ENCODE assay signal across 14 cellular contexts in genomic region chr19:7930030-7930429, GRCh38. TPM values are rescaled to one million over a fixed set of nuclear protein-coding genes. Genes with fewer than 3 reads are reported as not detected.
DNase-seq lines count a peak whose midpoint lies in the region; ATAC-seq, FAIRE-seq and TF ChIP-seq lines count a peak whose summit lies in the region.
"Not testable (repeated sequence)": the region's sequence is repeated elsewhere in the genome, so short reads cannot be mapped to it uniquely, and the experiment has no call there.
"Had no signal": no experiment of that assay in that cellular context is flagged by ENCODE, and none has a peak within 500 bp of the region (broad histone marks: within the 10 kb centered on the region; RNA-seq: fewer than 3 reads in every experiment).

No MANE protein-coding gene starts in this region.

- H3K36me3 ChIP-seq in CD4-positive, alpha-beta memory T cell (ENCODE audit: insufficient read depth, low read length): peaks cover 33% of the 10 kb centered on the region
- H3K36me3 ChIP-seq in K562 (ENCODE audit: control insufficient read depth, insufficient read depth, low read length) (peaks cover 70% of the 10 kb centered on the region; the same call in 2 of the 3 replicates), esophagus muscularis mucosa (peaks cover 37 to 55% (median 48%) of the 10 kb centered on the region in 4 donors), spleen (peaks cover 4 to 68% (median 47%) of the 10 kb centered on the region in 6 donors)

- intact Hi-C loops in CD4-positive, alpha-beta memory T cell (cut with micrococcal nuclease); K562 (cut with micrococcal nuclease); esophagus muscularis mucosa (cut with DNase I); spleen (cut with DNase I; ENCODE audit: low total_unique reads): not testable (repeated sequence)

- TF ChIP-seq RAD21 in K562 (CRISPR knock-in tag; conservative IDR thresholded peaks at IDR 0.05 in 1 of 2, IDR thresholded peaks at IDR 0.05 in 1 of 2): not testable (repeated sequence)

- not testable (repeated sequence) for H2AFZ ChIP-seq in K562 (ENCODE audit: low read depth, low read length)

- not testable (repeated sequence) for H3K4me2 ChIP-seq in K562 (ENCODE audit: insufficient read depth, low read length)

- peaks cover 21% of the 10 kb centered on the region for H4K20me1 ChIP-seq in K562 (replicated peaks; ENCODE audit: control insufficient read depth, insufficient read depth, low read length)

- 57% methylated on average over 11 of the region's 11 CpGs for WGBS in K562 (ENCODE audit: insufficient coverage, low coverage, missing lambda C conversion rate)
- 77% methylated on average over 11 of the region's 11 CpGs for WGBS in esophagus muscularis mucosa
- 58 to 82% (median 79%) methylated on average over 8 to 11 of the region's 11 CpGs for WGBS in spleen, 5 donors

- not testable (repeated sequence) for DNase-seq in CD4-positive, alpha-beta memory T cell; T-helper 17 cell; esophagus muscularis mucosa (ENCODE audit: extremely low spot score); mesothelial cell of epicardium (ENCODE audit: low spot score in 2 of 2, unreplicated experiment in 2 of 2); spleen
- DNase-seq in M059J (ENCODE audit: low read depth) (peak; percentile 62), K562 (ENCODE audit: extremely low read depth in 1 of 4, low spot score in 3 of 4) (peak in 1 of 4 experiments; percentile 50)

- H3K27me3 Mint-ChIP-seq in CD4-positive, alpha-beta memory T cell; T-helper 17 cell; mesothelial cell of epicardium (ENCODE audit: low read depth): not testable (repeated sequence)

- not testable (repeated sequence) for BruUV-seq in K562 (replicated peaks; lab: Mats Ljungman, UMichigan)

- not testable (repeated sequence) for H3K4me1 ChIP-seq in CD4-positive, alpha-beta memory T cell (ENCODE audit: insufficient read depth, low read length)
- H3K4me1 ChIP-seq in K562 (replicated peaks in 1 of 2; ENCODE audit: control insufficient read depth in 2 of 2, insufficient read depth in 2 of 2, low read length in 2 of 2) (peaks cover 11 to 74% of the 10 kb centered on the region in 2 experiments), esophagus muscularis mucosa (peaks cover 40 to 80% (median 73%) of the 10 kb centered on the region in 4 donors), spleen (peaks cover 8 to 93% (median 60%) of the 10 kb centered on the region in 6 donors)

- not testable (repeated sequence) for ATAC-seq in T-helper 17 cell, K562

- in situ Hi-C loops in K562 (cut with MboI): not testable (repeated sequence)

- not testable (repeated sequence) for H3K9me3 ChIP-seq in CD4-positive, alpha-beta memory T cell (ENCODE audit: control insufficient read depth in 1 of 2, low read length in 2 of 2); T-helper 17 cell (ENCODE audit: control insufficient read depth, low read length, poor library complexity, severe bottlenecking); K562 (replicated peaks; ENCODE audit: control insufficient read depth, insufficient read depth, low read depth, low read length); esophagus muscularis mucosa; spleen

- peaks cover 1 to 20% (median 11%) of the 10 kb centered on the region in 4 donors for H3K4me1 Mint-ChIP-seq in CD4-positive, alpha-beta memory T cell
- H3K4me1 Mint-ChIP-seq in T-helper 17 cell (peaks cover 10% of the 10 kb centered on the region), mesothelial cell of epicardium (peaks cover 28% of the 10 kb centered on the region)

- not testable (repeated sequence) for H3K4me3 Mint-ChIP-seq in CD4-positive, alpha-beta memory T cell; T-helper 17 cell; mesothelial cell of epicardium

- not testable (repeated sequence) for H3K79me2 ChIP-seq in K562 (ENCODE audit: control insufficient read depth, insufficient read depth, low read length)

- peak overlapping the region in 3 of 7 donors; percentile 36 to 81 (median 79) for H3K27ac Mint-ChIP-seq in CD4-positive, alpha-beta memory T cell
- peak overlapping the region; percentile 70 for H3K27ac Mint-ChIP-seq in T-helper 17 cell
- H3K27ac Mint-ChIP-seq in mesothelial cell of epicardium: peak overlapping the region; percentile 100

- TF ChIP-seq POLR2A in K562 (conservative IDR thresholded peaks at IDR 0.05); esophagus muscularis mucosa (IDR thresholded peaks at IDR 0.05; ENCODE audit: low read depth); spleen (IDR thresholded peaks at IDR 0.05): not testable (repeated sequence)

- peak overlapping the region; percentile 21 for H3K27ac ChIP-seq in CD4-positive, alpha-beta memory T cell (ENCODE audit: low read depth, low read length)
- not testable (repeated sequence) for H3K27ac ChIP-seq in K562 (ENCODE audit: extremely low read depth, low read depth, low read length)
- peak overlapping the region; percentile 91 to 96 (median 94) for H3K27ac ChIP-seq in esophagus muscularis mucosa (replicated peaks in 1 of 4)
- peak overlapping the region in 5 of 8 donors; percentile 67 to 84 (median 83) for H3K27ac ChIP-seq in spleen

- not testable (repeated sequence) for TF ChIP-seq EP300 in K562 (IDR thresholded peaks at IDR 0.05; ENCODE audit: low read length); esophagus muscularis mucosa (IDR thresholded peaks at IDR 0.05)

- CTCF ChIA-PET in CD4-positive, alpha-beta memory T cell (lab: Charles Lee; ENCODE audit: partially characterized antibody): interaction anchor here (1.6 to 2.8 kb wide), 3 partner anchors 10 to 77 kb away, joined by 5 to 12 read pairs (median 10); partner anchors contain the start of genes SNAPC2 and TIMM44
- CTCF ChIA-PET in K562 (lab: Yijun Ruan, JAX; ENCODE audit: low intra/inter-chr PET ratio): not testable (repeated sequence)

- peak; percentile 77 for FAIRE-seq in K562 (lab: Jason Lieb, UNC)

- not testable (repeated sequence) for TF ChIP-seq CTCF in K562 (IDR thresholded peaks at IDR 0.05 in 2 of 3, conservative IDR thresholded peaks at IDR 0.05 in 1 of 3; ENCODE audit: insufficient read depth in 2 of 3, low read depth in 1 of 3, low read length in 3 of 3); esophagus muscularis mucosa (IDR thresholded peaks at IDR 0.05); mesothelial cell of epicardium (IDR thresholded peaks at IDR 0.05; ENCODE audit: unreplicated experiment); spleen (IDR thresholded peaks at IDR 0.05 in 8 of 11, conservative IDR thresholded peaks at IDR 0.05 in 3 of 11)

- peaks cover 0 to 29% of the 10 kb centered on the region in 2 donors for H3K36me3 Mint-ChIP-seq in CD4-positive, alpha-beta memory T cell
- H3K36me3 Mint-ChIP-seq in T-helper 17 cell (ENCODE audit: low read depth); mesothelial cell of epicardium: not testable (repeated sequence)

- not testable (repeated sequence) for H3K9me1 ChIP-seq in K562 (ENCODE audit: control insufficient read depth, insufficient read depth, low read length)

- 0 out of 4 replicates have a peak overlapping the region, but pooled peaks of 1 of the 2 experiments have one; percentile 52 for H3K9ac ChIP-seq in K562 (ENCODE audit: insufficient read depth in 1 of 2, low read depth in 2 of 2, low read length in 2 of 2)

- POLR2A ChIA-PET in CD4-positive, alpha-beta memory T cell (lab: Charles Lee; ENCODE audit: partially characterized antibody): interaction anchor here (1.0 to 1.6 kb wide), 2 partner anchors 9 kb away, joined by 3 to 15 read pairs; partner anchors contain the start of gene SNAPC2
- POLR2A ChIA-PET in K562 (lab: Yijun Ruan, JAX): interaction anchor here (0.6 to 3.3 kb wide), 4 partner anchors 9 to 98 kb away, joined by 3 to 27 read pairs (median 4); partner anchors contain the start of gene TIMM44

- not testable (repeated sequence) for H3K9me3 Mint-ChIP-seq in CD4-positive, alpha-beta memory T cell; mesothelial cell of epicardium

- not testable (repeated sequence) for H3K27me3 ChIP-seq in CD4-positive, alpha-beta memory T cell (ENCODE audit: insufficient read depth, low read length); K562 (ENCODE audit: control insufficient read depth in 2 of 2, insufficient read depth in 2 of 2, low read length in 2 of 2); esophagus muscularis mucosa; spleen (replicated peaks in 1 of 7)

- H3K4me3 ChIP-seq in CD4-positive, alpha-beta memory T cell (ENCODE audit: low read length in 2 of 2); K562; spleen: not testable (repeated sequence)
- H3K4me3 ChIP-seq in esophagus muscularis mucosa: peak overlapping the region in 1 of 4 donors; percentile 38

RNA-seq across cellular contexts. Expression of gene CTXN1, which starts 4.1 kb away (rescaled TPM):
- not detected for total RNA-seq in CD4-positive, alpha-beta memory T cell
- polyA plus RNA-seq in CD4-positive, alpha-beta memory T cell: not detected
- 6.7 and 10.1 TPM in 2 replicates for total RNA-seq in M059J (2014; rRNA removed; shearing (Covaris generic))
- total RNA-seq in T-helper 17 cell: not detected
- total RNA-seq in K562 (2011; cell fraction: chromatin; rRNA removed; ENCODE audit: low replicate concordance): 0.67 and 3.5 TPM in 2 replicates
- total RNA-seq in K562 (2011; cell fraction: nucleolus; rRNA removed): 6.2 and 8.0 TPM in 2 replicates
- 2.6 and 3.4 TPM in 2 replicates for total RNA-seq in K562 (2011; cell fraction: nucleoplasm; rRNA removed)
- total RNA-seq in K562 (2014; rRNA removed): 7.4 and 10.9 TPM in 2 replicates
- total RNA-seq in K562 (2014; rRNA removed; fragmentation: Illumina TruSeq; extraction: Trizol): 0.15 and 0.19 TPM in 2 replicates
- 1.8 and 2.3 TPM in 2 replicates for total RNA-seq in K562 (2015; rRNA removed; fragmentation: Illumina TruSeq; extraction: Trizol)
- 37.4 and 38.9 TPM in 2 replicates for total RNA-seq in K562 (2021)
- polyA plus RNA-seq in K562 (2011; rRNA removed): 1.3 and 1.4 TPM in 2 replicates
- 6.3 and 53.8 TPM in 2 replicates for polyA plus RNA-seq in K562 (2011; cell fraction: cytosol; rRNA removed)
- polyA plus RNA-seq in K562 (2011; cell fraction: nucleus; rRNA removed): 3.6 and 12.2 TPM in 2 replicates
- polyA plus RNA-seq in K562 (2012): 4.8 and 15.6 TPM in 2 replicates
- polyA plus RNA-seq in K562 (2014; fragmentation: Illumina TruSeq; extraction: Trizol): 1.5 and 4.9 TPM in 2 replicates
- not detected for polyA plus RNA-seq in K562 (2014; fragmentation: Nextera tagmentation; extraction: Ambion mirVana)
- 9.2 and 14.5 TPM in 2 replicates for polyA plus RNA-seq in K562 (2014; rRNA removed)
- polyA minus RNA-seq in K562 (2011; rRNA and poly(A)+ RNA removed): 0.14 TPM in 1 of 2 replicates, not detected in the other
- 15.8 and 19.9 TPM in 2 replicates for polyA minus RNA-seq in K562 (2011; cell fraction: cytosol; rRNA and poly(A)+ RNA removed)
- polyA minus RNA-seq in K562 (2011; cell fraction: nucleus; rRNA and poly(A)+ RNA removed): 2.3 and 2.7 TPM in 2 replicates
- 10 to 100 TPM; 28.7 to 59.4 (median 49.2) TPM for total RNA-seq in esophagus muscularis mucosa
- 50.5 to 53.6 TPM (median 51.2 TPM) in 3 replicates for total RNA-seq in mesothelial cell of epicardium
- 1 to 10 TPM; 1.2 to 4.4 (median 2.1) TPM for total RNA-seq in spleen
- under 1 TPM; 0.11 to 0.96 (median 0.64) TPM for polyA plus RNA-seq in spleen
- total RNA-seq: activated CD4-positive, alpha-beta memory T cell treated with anti-CD3 and anti-CD28 coated beads, Interleukin-2, amount 10 ng/mL, durations not matched to agents 7 days and 5 days; CD4-positive, alpha-beta T cell; T-helper 1 cell treated with Interleukin-12 subunit alpha and Interleukin-12 subunit beta and Interleukin-4 antibody, amounts not matched to agents 30 ng/mL and 1 ng/mL, for 36 hours had no signal

RNA-seq across cellular contexts. Expression of gene SNAPC2, which starts 9.9 kb away (rescaled TPM):
- 10 to 100 TPM; 16.3 to 18.9 TPM for total RNA-seq in CD4-positive, alpha-beta memory T cell
- 10 to 100 TPM in 1 of 2 donors, 1 to 10 TPM in 1; 9.0 to 22.1 TPM for polyA plus RNA-seq in CD4-positive, alpha-beta memory T cell
- 16.0 and 16.1 TPM in 2 replicates for total RNA-seq in M059J (2014; rRNA removed; shearing (Covaris generic))
- total RNA-seq in T-helper 17 cell (10 to 100 TPM; 12.6 to 16.0 TPM), K562 (2014; rRNA removed) (30.3 and 42.7 TPM in 2 replicates), K562 (2014; rRNA removed; fragmentation: Illumina TruSeq; extraction: Trizol) (4.1 and 4.2 TPM in 2 replicates), K562 (2015; rRNA removed; fragmentation: Illumina TruSeq; extraction: Trizol) (15.3 and 15.9 TPM in 2 replicates), K562 (2021) (37.1 and 45.1 TPM in 2 replicates), esophagus muscularis mucosa (10 to 100 TPM; 32.4 to 47.2 (median 35.0) TPM), mesothelial cell of epicardium (15.6 to 16.8 TPM (median 16.3 TPM) in 3 replicates), spleen (10 to 100 TPM; 13.8 to 23.9 (median 17.7) TPM)
- total RNA-seq in K562 (2011; cell fraction: chromatin; rRNA removed; ENCODE audit: low replicate concordance): 4.4 and 13.6 TPM in 2 replicates
- 10.9 and 14.3 TPM in 2 replicates for total RNA-seq in K562 (2011; cell fraction: nucleolus; rRNA removed)
- 9.5 and 10.0 TPM in 2 replicates for total RNA-seq in K562 (2011; cell fraction: nucleoplasm; rRNA removed)
- polyA plus RNA-seq in K562 (2011; rRNA removed) (10.9 and 20.1 TPM in 2 replicates), K562 (2014; fragmentation: Illumina TruSeq; extraction: Trizol) (18.2 and 39.9 TPM in 2 replicates), K562 (2014; fragmentation: Nextera tagmentation; extraction: Ambion mirVana) (1 to 10 TPM in 1 of 2 experiments, under 1 TPM in 1; 0.59 to 1.4 TPM), K562 (2014; rRNA removed) (32.0 and 34.4 TPM in 2 replicates), spleen (10 to 100 TPM; 13.1 to 23.0 (median 19.3) TPM)
- polyA plus RNA-seq in K562 (2011; cell fraction: cytosol; rRNA removed): 18.7 and 40.5 TPM in 2 replicates
- 18.7 and 32.8 TPM in 2 replicates for polyA plus RNA-seq in K562 (2011; cell fraction: nucleus; rRNA removed)
- polyA plus RNA-seq in K562 (2012): 30.8 and 37.6 TPM in 2 replicates
- polyA minus RNA-seq in K562 (2011; rRNA and poly(A)+ RNA removed): 4.3 and 4.8 TPM in 2 replicates
- polyA minus RNA-seq in K562 (2011; cell fraction: cytosol; rRNA and poly(A)+ RNA removed): 14.0 and 17.1 TPM in 2 replicates
- 9.7 and 13.1 TPM in 2 replicates for polyA minus RNA-seq in K562 (2011; cell fraction: nucleus; rRNA and poly(A)+ RNA removed)

RNA-seq across cellular contexts. Expression of gene TIMM44, which starts 13.4 kb away (rescaled TPM):
- total RNA-seq in CD4-positive, alpha-beta memory T cell: 10 to 100 TPM; 71.6 to 71.9 TPM
- polyA plus RNA-seq in CD4-positive, alpha-beta memory T cell: 10 to 100 TPM; 11.6 to 15.4 TPM
- total RNA-seq in M059J (2014; rRNA removed; shearing (Covaris generic)): 41.4 and 57.6 TPM in 2 replicates
- total RNA-seq in T-helper 17 cell: 10 to 100 TPM; 89.5 to 93.1 TPM
- total RNA-seq in K562 (2011; cell fraction: chromatin; rRNA removed; ENCODE audit: low replicate concordance): 230 and 405 TPM in 2 replicates
- total RNA-seq in K562 (2011; cell fraction: nucleolus; rRNA removed): 274 and 281 TPM in 2 replicates
- 181 and 216 TPM in 2 replicates for total RNA-seq in K562 (2011; cell fraction: nucleoplasm; rRNA removed)
- total RNA-seq in K562 (2014; rRNA removed): 211 and 231 TPM in 2 replicates
- total RNA-seq in K562 (2014; rRNA removed; fragmentation: Illumina TruSeq; extraction: Trizol): 64.1 and 73.9 TPM in 2 replicates
- total RNA-seq in K562 (2015; rRNA removed; fragmentation: Illumina TruSeq; extraction: Trizol): 104 and 115 TPM in 2 replicates
- 182 and 186 TPM in 2 replicates for total RNA-seq in K562 (2021)
- 60.1 and 74.4 TPM in 2 replicates for polyA plus RNA-seq in K562 (2011; rRNA removed)
- polyA plus RNA-seq in K562 (2011; cell fraction: cytosol; rRNA removed): 89.7 and 229 TPM in 2 replicates
- 223 and 257 TPM in 2 replicates for polyA plus RNA-seq in K562 (2011; cell fraction: nucleus; rRNA removed)
- polyA plus RNA-seq in K562 (2012): 101 and 142 TPM in 2 replicates
- 89.3 and 92.8 TPM in 2 replicates for polyA plus RNA-seq in K562 (2014; fragmentation: Illumina TruSeq; extraction: Trizol)
- 10 to 100 TPM; 10.3 to 19.6 TPM for polyA plus RNA-seq in K562 (2014; fragmentation: Nextera tagmentation; extraction: Ambion mirVana)
- polyA plus RNA-seq in K562 (2014; rRNA removed): 205 and 224 TPM in 2 replicates
- polyA minus RNA-seq in K562 (2011; rRNA and poly(A)+ RNA removed): 40.4 and 48.9 TPM in 2 replicates
- 59.1 and 73.7 TPM in 2 replicates for polyA minus RNA-seq in K562 (2011; cell fraction: cytosol; rRNA and poly(A)+ RNA removed)
- 44.6 and 66.1 TPM in 2 replicates for polyA minus RNA-seq in K562 (2011; cell fraction: nucleus; rRNA and poly(A)+ RNA removed)
- total RNA-seq in esophagus muscularis mucosa: 100 to 1,000 TPM in 1 of 4 donors, 10 to 100 TPM in 3; 61.6 to 111 (median 98.5) TPM
- 76.3 to 80.7 TPM (median 78.3 TPM) in 3 replicates for total RNA-seq in mesothelial cell of epicardium
- 10 to 100 TPM; 33.2 to 94.9 (median 63.5) TPM for total RNA-seq in spleen
- 10 to 100 TPM; 37.4 to 67.3 (median 66.0) TPM for polyA plus RNA-seq in spleen

RNA-seq across cellular contexts. Expression of gene TGFBR3L, which starts 15.4 kb away (rescaled TPM):
- total RNA-seq in CD4-positive, alpha-beta memory T cell: under 1 TPM; 0.93 to 1.00 TPM
- polyA plus RNA-seq in CD4-positive, alpha-beta memory T cell: not detected
- 1.1 and 2.9 TPM in 2 replicates for total RNA-seq in M059J (2014; rRNA removed; shearing (Covaris generic))
- total RNA-seq in T-helper 17 cell (1 to 10 TPM; 1.4 to 1.7 TPM), K562 (2014; rRNA removed) (not detected in 2 replicates), K562 (2014; rRNA removed; fragmentation: Illumina TruSeq; extraction: Trizol) (not detected in 2 replicates), K562 (2015; rRNA removed; fragmentation: Illumina TruSeq; extraction: Trizol) (not detected in 2 replicates), K562 (2021) (0.18 TPM in 1 of 2 replicates, not detected in the other), esophagus muscularis mucosa (1 to 10 TPM; 2.2 to 8.3 (median 6.1) TPM), mesothelial cell of epicardium (1.2 to 1.7 TPM (median 1.2 TPM) in 3 replicates), spleen (not detected)
- total RNA-seq in K562 (2011; cell fraction: chromatin; rRNA removed; ENCODE audit: low replicate concordance): 0.69 TPM in 1 of 2 replicates, not detected in the other
- 0.33 TPM in 1 of 2 replicates, not detected in the other for total RNA-seq in K562 (2011; cell fraction: nucleolus; rRNA removed)
- total RNA-seq in K562 (2011; cell fraction: nucleoplasm; rRNA removed): not detected in 2 replicates
- polyA plus RNA-seq in K562 (2011; rRNA removed) (0.08 TPM in 1 of 2 replicates, not detected in the other), K562 (2014; fragmentation: Illumina TruSeq; extraction: Trizol) (not detected in 2 replicates), K562 (2014; fragmentation: Nextera tagmentation; extraction: Ambion mirVana) (not detected), K562 (2014; rRNA removed) (not detected in 2 replicates), spleen (under 1 TPM in 1 of 3 donors, not detected in 2; 0.11 TPM)
- 0.09 TPM in 2 replicates for polyA plus RNA-seq in K562 (2011; cell fraction: cytosol; rRNA removed)
- polyA plus RNA-seq in K562 (2011; cell fraction: nucleus; rRNA removed): 0.15 and 0.58 TPM in 2 replicates
- 0.26 and 0.28 TPM in 2 replicates for polyA plus RNA-seq in K562 (2012)
- not detected in 2 replicates for polyA minus RNA-seq in K562 (2011; rRNA and poly(A)+ RNA removed)
- polyA minus RNA-seq in K562 (2011; cell fraction: cytosol; rRNA and poly(A)+ RNA removed): not detected in 2 replicates
- polyA minus RNA-seq in K562 (2011; cell fraction: nucleus; rRNA and poly(A)+ RNA removed): not detected in 2 replicates
- total RNA-seq: G401, lung microvascular endothelial cell, sciatic nerve, thyroid gland had no signal

RNA-seq across cellular contexts. Expression of gene MAP2K7, which starts 26.4 kb away (rescaled TPM):
- total RNA-seq in CD4-positive, alpha-beta memory T cell: 10 to 100 TPM; 59.7 to 62.5 TPM
- polyA plus RNA-seq in CD4-positive, alpha-beta memory T cell: 1 to 10 TPM in 1 of 2 donors, under 1 TPM in 1; 0.57 to 2.5 TPM
- total RNA-seq in M059J (2014; rRNA removed; shearing (Covaris generic)): 6.8 and 8.3 TPM in 2 replicates
- total RNA-seq in T-helper 17 cell (100 to 1,000 TPM; 104 to 107 TPM), K562 (2014; rRNA removed) (19.4 and 23.9 TPM in 2 replicates), K562 (2014; rRNA removed; fragmentation: Illumina TruSeq; extraction: Trizol) (3.1 and 4.1 TPM in 2 replicates), K562 (2015; rRNA removed; fragmentation: Illumina TruSeq; extraction: Trizol) (11.3 and 12.3 TPM in 2 replicates), K562 (2021) (43.8 and 45.8 TPM in 2 replicates), esophagus muscularis mucosa (10 to 100 TPM; 17.2 to 31.9 (median 24.5) TPM), mesothelial cell of epicardium (52.1 to 55.6 TPM (median 52.2 TPM) in 3 replicates), spleen (10 to 100 TPM; 19.5 to 41.3 (median 32.9) TPM)
- total RNA-seq in K562 (2011; cell fraction: chromatin; rRNA removed; ENCODE audit: low replicate concordance): 34.2 and 92.8 TPM in 2 replicates
- total RNA-seq in K562 (2011; cell fraction: nucleolus; rRNA removed): 57.2 and 57.4 TPM in 2 replicates
- 41.1 and 52.7 TPM in 2 replicates for total RNA-seq in K562 (2011; cell fraction: nucleoplasm; rRNA removed)
- polyA plus RNA-seq in K562 (2011; rRNA removed) (14.9 and 15.7 TPM in 2 replicates), K562 (2014; fragmentation: Illumina TruSeq; extraction: Trizol) (14.1 and 27.3 TPM in 2 replicates), K562 (2014; fragmentation: Nextera tagmentation; extraction: Ambion mirVana) (under 1 TPM; 0.51 to 0.99 TPM), K562 (2014; rRNA removed) (37.6 and 40.1 TPM in 2 replicates), spleen (10 to 100 TPM; 12.4 to 44.3 (median 18.9) TPM)
- polyA plus RNA-seq in K562 (2011; cell fraction: cytosol; rRNA removed): 16.0 and 27.0 TPM in 2 replicates
- 39.0 and 61.8 TPM in 2 replicates for polyA plus RNA-seq in K562 (2011; cell fraction: nucleus; rRNA removed)
- polyA plus RNA-seq in K562 (2012): 29.3 and 31.2 TPM in 2 replicates
- polyA minus RNA-seq in K562 (2011; rRNA and poly(A)+ RNA removed): 4.7 and 7.6 TPM in 2 replicates
- polyA minus RNA-seq in K562 (2011; cell fraction: cytosol; rRNA and poly(A)+ RNA removed): 17.0 and 17.8 TPM in 2 replicates
- polyA minus RNA-seq in K562 (2011; cell fraction: nucleus; rRNA and poly(A)+ RNA removed): 14.3 and 15.6 TPM in 2 replicates
